Comparison of ENCODE assay signal across 23 cellular contexts in genomic region chr22:27186643-27187042, GRCh38.
DNase-seq lines count a peak whose midpoint lies in the region; ATAC-seq, FAIRE-seq and TF ChIP-seq lines count a peak whose summit lies in the region.
"Had no signal": no experiment of that assay in that cellular context is flagged by ENCODE, and none has a peak within 500 bp of the region (broad histone marks: within the 10 kb centered on the region; RNA-seq: fewer than 3 reads in every experiment).

No MANE protein-coding gene starts in this region.

- H2AK9ac ChIP-seq in IMR-90 (replicated peaks; ENCODE audit: low read depth, low read length, poor library complexity), result no peak overlapping the region

- no peak overlapping the region for H3K4me3 Mint-ChIP-seq in activated T-cell treated with anti-CD3 and anti-CD28 coated beads, Interleukin-2, amount 50 U/mL, for 72 hours
- H3K4me3 Mint-ChIP-seq: B cell; CD4-positive, CD25-positive, alpha-beta regulatory T cell; CD8-positive, alpha-beta T cell had no signal

- ATAC-seq in A549 (no peak), IMR-90 (ENCODE audit: low read depth) (no peak), sciatic nerve (peak; percentile 52)
- ATAC-seq in activated T-cell treated with anti-CD3 and anti-CD28 coated beads, Interleukin-2, amount 50 U/mL, for 72 hours (replicated peaks in 1 of 2), result no peak
- ATAC-seq: CD8-positive, alpha-beta T cell; GM12878; HCT116 had no signal

- no peak overlapping the region for H4K91ac ChIP-seq in IMR-90 (ENCODE audit: insufficient read depth, low read depth, low read length)
- H4K91ac ChIP-seq in H1 (replicated peaks; ENCODE audit: insufficient read length, low read length), result no peak overlapping the region

- H3K4me3 ChIP-seq in A549, result no peak overlapping the region
- no peak overlapping the region for H3K4me3 ChIP-seq in IMR-90 (ENCODE audit: insufficient read depth, low read depth, low read length)
- no peak overlapping the region for H3K4me3 ChIP-seq in H1 (ENCODE audit: extremely low read depth in 1 of 4, insufficient read depth in 2 of 4, low read depth in 3 of 4, low read length in 4 of 4)
- H3K4me3 ChIP-seq in prostate gland, result no peak overlapping the region
- H3K4me3 ChIP-seq: BLaER1, GM12878 had no signal

- no peak overlapping the region for H3K27ac Mint-ChIP-seq in activated T-cell treated with anti-CD3 and anti-CD28 coated beads, Interleukin-2, amount 50 U/mL, for 72 hours
- H3K27ac Mint-ChIP-seq: B cell; CD4-positive, CD25-positive, alpha-beta regulatory T cell; CD8-positive, alpha-beta T cell had no signal

- TF ChIP-seq POLR2A in A549 (IDR thresholded peaks at IDR 0.05; ENCODE audit: low read length) (no peak), IMR-90 (IDR thresholded peaks at IDR 0.05; ENCODE audit: low read depth, low read length) (no peak), H1 (IDR thresholded peaks at IDR 0.05; ENCODE audit: control extremely low read depth in 1 of 2, low read depth in 2 of 2, low read length in 2 of 2) (no peak), prostate gland (IDR thresholded peaks at IDR 0.05) (no peak)

- no peak overlapping the region for H3K4me2 ChIP-seq in A549
- no peak overlapping the region for H3K4me2 ChIP-seq in IMR-90 (ENCODE audit: low read depth, low read length)
- no peak overlapping the region for H3K4me2 ChIP-seq in H1 (ENCODE audit: insufficient read depth in 1 of 2, low read depth in 2 of 2, low read length in 2 of 2)
- H3K4me2 ChIP-seq: BLaER1 had no signal

- H3K9ac ChIP-seq in IMR-90 (ENCODE audit: low read depth, low read length), result no peak overlapping the region
- H3K9ac ChIP-seq in H1 (replicated peaks in 1 of 4; ENCODE audit: extremely low read depth in 1 of 4, low read depth in 3 of 4, low read length in 3 of 4), result no peak overlapping the region
- H3K9ac ChIP-seq: BLaER1 had no signal

- no peaks in the 10 kb centered on the region for H3K4me1 Mint-ChIP-seq in activated T-cell treated with anti-CD3 and anti-CD28 coated beads, Interleukin-2, amount 50 U/mL, for 72 hours (ENCODE audit: low read depth)
- H3K4me1 Mint-ChIP-seq: B cell; CD4-positive, CD25-positive, alpha-beta regulatory T cell had no signal

- 75% methylated on average over 7 of the region's 7 CpGs for WGBS in A549 (ENCODE audit: missing lambda C conversion rate)
- no CpG with 5 or more reads among the region's 7 CpGs for WGBS in IMR-90 (ENCODE audit: extremely low coverage in 2 of 2, insufficient read length in 1 of 2), 2 experiments
- 71% methylated on average over 7 of the region's 7 CpGs; no CpG with 5 or more reads in 1 of the 2 experiments for WGBS in H1 (ENCODE audit: extremely low coverage in 1 of 2, insufficient coverage in 1 of 2, insufficient read length in 1 of 2, insufficient replicate concordance in 2 of 2, low coverage in 1 of 2, low lambda C conversion rate in 2 of 2, missing lambda C conversion rate in 1 of 2), 2 experiments
- 80% methylated on average over 7 of the region's 7 CpGs for WGBS in prostate gland

- H3K23me2 ChIP-seq in H1 (ENCODE audit: low read depth, low read length), result peaks cover 1% of the 10 kb centered on the region; the same call in 1 of the 2 replicates

- no peak for FAIRE-seq in A549 (lab: Jason Lieb, UNC)
- no peak for FAIRE-seq in H1 (lab: Jason Lieb, UNC)
- FAIRE-seq: GM12878, GM19239 had no signal

- H2AFZ ChIP-seq in IMR-90 (replicated peaks; ENCODE audit: low read length, poor library complexity), result no peak overlapping the region
- H2AFZ ChIP-seq in H1 (ENCODE audit: low read length), result no peak overlapping the region

- in situ Hi-C loops in IMR-90 (cut with MboI; ENCODE audit: low sequenced_read_pairs), result no loop called here

- H2AK5ac ChIP-seq in IMR-90 (ENCODE audit: low read depth, low read length), result no peak overlapping the region
- no peak overlapping the region for H2AK5ac ChIP-seq in H1 (ENCODE audit: low read depth, low read length)

- TF ChIP-seq CTCF in A549 (IDR thresholded peaks at IDR 0.05) (no peak), IMR-90 (conservative IDR thresholded peaks at IDR 0.05; ENCODE audit: low read depth, low read length) (no peak), H1 (IDR thresholded peaks at IDR 0.05; ENCODE audit: control extremely low read depth in 1 of 3, insufficient read depth in 1 of 3, low read depth in 1 of 3, low read length in 3 of 3) (no peak), prostate gland (IDR thresholded peaks at IDR 0.05) (no peak)

- DNase-seq in A549 (ENCODE audit: low read depth in 1 of 2, low spot score in 1 of 2) (no peak), IMR-90 (no peak), H1 (ENCODE audit: low read depth in 1 of 2, low spot score in 2 of 2) (no peak), sciatic nerve (ENCODE audit: low spot score) (no peak), activated T-cell treated with anti-CD3 and anti-CD28 coated beads for 4 hours (no peak), prostate gland (ENCODE audit: low spot score) (no peak), DMS153 (lab: John Stamatoyannopoulos, UW) (no peak)
- DNase-seq in activated T-cell treated with anti-CD3 and anti-CD28 coated beads, Interleukin-2, amount 50 U/mL, for 72 hours, result no peak
- DNase-seq: 8988T; Caco-2; CD4-positive, CD25-positive, alpha-beta regulatory T cell; CD8-positive, alpha-beta T cell; DMS79; EL; GDM1; GOT3; H7 had no signal

- BruUV-seq in IMR-90 (replicated peaks; lab: Mats Ljungman, UMichigan), result no TSS peak

- TF ChIP-seq RAD21 in A549 (conservative IDR thresholded peaks at IDR 0.05 in 1 of 2, IDR thresholded peaks at IDR 0.05 in 1 of 2) (no peak), IMR-90 (IDR thresholded peaks at IDR 0.05; ENCODE audit: low read length) (no peak), H1 (IDR thresholded peaks at IDR 0.05 in 1 of 2, conservative IDR thresholded peaks at IDR 0.05 in 1 of 2; ENCODE audit: low read depth in 2 of 2, low read length in 2 of 2) (no peak)

- no peaks in the 10 kb centered on the region for H3K79me2 ChIP-seq in H1 (ENCODE audit: control insufficient read depth in 1 of 2, insufficient read depth in 2 of 2, low read length in 2 of 2)

- POLR2A ChIA-PET in A549 (lab: Yijun Ruan, JAX) (no interaction called here), IMR-90 (lab: Charles Lee; ENCODE audit: unreplicated experiment) (no interaction called here), H1 (lab: Charles Lee; ENCODE audit: partially characterized antibody) (no interaction called here)

- H3K23ac ChIP-seq in IMR-90 (ENCODE audit: low read depth, low read length) (no peak overlapping the region), H1 (ENCODE audit: insufficient read length) (no peak overlapping the region)

- H4K5ac ChIP-seq in IMR-90 (ENCODE audit: low read depth, low read length) (no peak overlapping the region), H1 (ENCODE audit: insufficient read length, low read depth, low read length) (no peak overlapping the region)

- H3K27ac ChIP-seq in A549 (peak overlapping the region in 1 of 2 experiments; percentile 43; a peak in 1 of 6 replicates), IMR-90 (ENCODE audit: insufficient read depth, low read length) (no peak overlapping the region), H1 (ENCODE audit: low read depth, low read length) (no peak overlapping the region), prostate gland (no peak overlapping the region)
- H3K27ac ChIP-seq: BLaER1, C4-2B had no signal

- peaks cover 10% of the 10 kb centered on the region for H3K27me3 Mint-ChIP-seq in activated T-cell treated with anti-CD3 and anti-CD28 coated beads, Interleukin-2, amount 50 U/mL, for 72 hours (ENCODE audit: low read depth)
- H3K27me3 Mint-ChIP-seq: CD4-positive, CD25-positive, alpha-beta regulatory T cell had no signal

- H3K9me3 ChIP-seq in A549 (peaks cover 11% of the 10 kb centered on the region; the same call in 2 of the 3 replicates), IMR-90 (ENCODE audit: control insufficient read depth, insufficient read depth, low read length) (peaks cover 4% of the 10 kb centered on the region; the same call in 1 of the 2 replicates), H1 (ENCODE audit: insufficient read depth in 2 of 2, low read depth in 1 of 2, low read length in 1 of 2) (peaks cover 10 to 17% of the 10 kb centered on the region in 2 experiments), prostate gland (no peaks in the 10 kb centered on the region)

- intact Hi-C loops in IMR-90 (cut with micrococcal nuclease), result no loop called here
- intact Hi-C loops in sciatic nerve (cut with DNase I), result no loop called here
- intact Hi-C loops in prostate gland (cut with DNase I), result no loop called here

- H2BK120ac ChIP-seq in IMR-90 (ENCODE audit: low read depth, low read length) (no peak overlapping the region), H1 (replicated peaks; ENCODE audit: low read depth, low read length) (no peak overlapping the region)

- CTCF ChIA-PET in A549 (lab: Yijun Ruan, JAX), result interaction anchor here (1.1 kb wide), 1 partner anchor 10 kb away, joined by 3 read pairs; no protein-coding TSS in a partner anchor
- CTCF ChIA-PET in IMR-90 (lab: Yijun Ruan, JAX), result no interaction called here
- CTCF ChIA-PET in H1 (lab: Charles Lee; ENCODE audit: partially characterized antibody), result interaction anchor here (0.6 to 1.3 kb wide), 3 partner anchors 35 to 505 kb away, joined by 3 to 4 read pairs (median 3); no protein-coding TSS in a partner anchor

- no peak for TF ChIP-seq EP300 in A549 (IDR thresholded peaks at IDR 0.05)
- no peak for TF ChIP-seq EP300 in H1 (IDR thresholded peaks at IDR 0.05; ENCODE audit: borderline replicate concordance in 1 of 2, low read depth in 2 of 2, low read length in 2 of 2)

- no peak overlapping the region for H2BK12ac ChIP-seq in H1 (ENCODE audit: low read depth, low read length)

- peaks cover 0 to 1% of the 10 kb centered on the region in 2 donors for H3K36me3 Mint-ChIP-seq in activated T-cell treated with anti-CD3 and anti-CD28 coated beads, Interleukin-2, amount 50 U/mL, for 72 hours (ENCODE audit: insufficient read depth in 2 of 2)
- H3K36me3 Mint-ChIP-seq: CD4-positive, CD25-positive, alpha-beta regulatory T cell; CD8-positive, alpha-beta T cell had no signal

- H4K20me1 ChIP-seq in IMR-90 (ENCODE audit: insufficient read depth, low read length) (no peaks in the 10 kb centered on the region), H1 (replicated peaks in 1 of 2; ENCODE audit: control insufficient read depth in 1 of 2, insufficient read depth in 2 of 2, low read length in 2 of 2) (no peaks in the 10 kb centered on the region)
- H4K20me1 ChIP-seq: BLaER1 had no signal

- no peak overlapping the region for H4K8ac ChIP-seq in IMR-90 (ENCODE audit: low read depth in 2 of 2, low read length in 2 of 2)
- peak overlapping the region; percentile 3; the same call in 1 of the 2 replicates for H4K8ac ChIP-seq in H1 (ENCODE audit: extremely low read depth, insufficient read depth, low read length)

- H2BK20ac ChIP-seq in IMR-90 (ENCODE audit: low read depth, low read length) (no peak overlapping the region), H1 (ENCODE audit: low read length) (no peak overlapping the region)

- H3K79me1 ChIP-seq in IMR-90 (ENCODE audit: low read depth in 1 of 2, low read length in 2 of 2), result no peaks in the 10 kb centered on the region
- H3K79me1 ChIP-seq in H1 (ENCODE audit: low read depth, low read length), result no peaks in the 10 kb centered on the region

- H3K36me3 ChIP-seq in IMR-90 (ENCODE audit: control insufficient read depth, insufficient read depth, low read length), result no peaks in the 10 kb centered on the region
- no peaks in the 10 kb centered on the region for H3K36me3 ChIP-seq in H1 (ENCODE audit: control insufficient read depth in 2 of 4, insufficient read depth in 4 of 4, low read length in 3 of 4)
- no peaks in the 10 kb centered on the region for H3K36me3 ChIP-seq in prostate gland
- H3K36me3 ChIP-seq: BLaER1 had no signal

- H3K56ac ChIP-seq in IMR-90 (ENCODE audit: extremely low read depth, insufficient read depth, low read length) (no peak overlapping the region), H1 (replicated peaks; ENCODE audit: insufficient read length, low read depth, low read length) (no peak overlapping the region)

- H3K27me3 ChIP-seq in IMR-90 (ENCODE audit: control insufficient read depth, insufficient read depth, low read length) (peaks cover 37% of the 10 kb centered on the region), H1 (replicated peaks in 1 of 4; ENCODE audit: control insufficient read depth in 3 of 4, extremely low read depth in 1 of 4, insufficient read depth in 3 of 4, low read length in 3 of 4) (no peaks in the 10 kb centered on the region; a peak in 2 of 7 replicates), prostate gland (replicated peaks; ENCODE audit: insufficient read depth) (no peaks in the 10 kb centered on the region)
- H3K27me3 ChIP-seq: BLaER1 had no signal

- H3K4me1 ChIP-seq in A549 (no peaks in the 10 kb centered on the region), IMR-90 (ENCODE audit: control insufficient read depth, insufficient read depth, low read length) (no peaks in the 10 kb centered on the region), H1 (replicated peaks in 1 of 4; ENCODE audit: control insufficient read depth in 3 of 4, insufficient read depth in 4 of 4, low read length in 3 of 4) (peaks cover 0 to 10% (median 3%) of the 10 kb centered on the region in 4 experiments; a peak in 6 of 7 replicates), prostate gland (replicated peaks) (no peaks in the 10 kb centered on the region)
- H3K4me1 ChIP-seq: Caco-2 had no signal

- no peaks in the 10 kb centered on the region for H3K9me3 Mint-ChIP-seq in activated T-cell treated with anti-CD3 and anti-CD28 coated beads, Interleukin-2, amount 50 U/mL, for 72 hours

- dilution Hi-C loops in IMR-90 (cut with HindIII; ENCODE audit: low sequenced_read_pairs, unreplicated experiment), result no loop called here

- no peak overlapping the region for H3K4ac ChIP-seq in IMR-90 (ENCODE audit: low read depth, low read length)
- no peak overlapping the region for H3K4ac ChIP-seq in H1 (replicated peaks; ENCODE audit: insufficient read length, low read depth, low read length)

- no peak overlapping the region for H3K18ac ChIP-seq in IMR-90 (ENCODE audit: low read depth, low read length)
- peak overlapping the region; percentile 52; the same call in 1 of the 2 replicates for H3K18ac ChIP-seq in H1 (ENCODE audit: extremely low read depth, low read length)

- no peaks in the 10 kb centered on the region for H3K9me1 ChIP-seq in IMR-90 (ENCODE audit: insufficient read depth, low read length)

- H2BK5ac ChIP-seq in IMR-90 (ENCODE audit: low read depth, low read length, poor library complexity, severe bottlenecking), result no peak overlapping the region
- no peak overlapping the region for H2BK5ac ChIP-seq in H1 (ENCODE audit: low read depth, low read length)

- H3K14ac ChIP-seq in IMR-90 (replicated peaks; ENCODE audit: low read depth, low read length) (no peak overlapping the region), H1 (ENCODE audit: insufficient read length) (no peak overlapping the region)

- H2BK15ac ChIP-seq in IMR-90 (ENCODE audit: low read depth, low read length) (no peak overlapping the region), H1 (ENCODE audit: low read length) (no peak overlapping the region)

Comparison
In these comparisons a context has a peak if more than half of its experiments do, and no peak if none do; other contexts are left out.
1. Of the 18 proteins assayed by ChIP-seq in both H1 and A549: peak only in H1: none; only in A549: MAFK; in both: none; in neither: 17.